Comparison of ENCODE assay signal across 8 cellular contexts in the genomic region with DNA sequence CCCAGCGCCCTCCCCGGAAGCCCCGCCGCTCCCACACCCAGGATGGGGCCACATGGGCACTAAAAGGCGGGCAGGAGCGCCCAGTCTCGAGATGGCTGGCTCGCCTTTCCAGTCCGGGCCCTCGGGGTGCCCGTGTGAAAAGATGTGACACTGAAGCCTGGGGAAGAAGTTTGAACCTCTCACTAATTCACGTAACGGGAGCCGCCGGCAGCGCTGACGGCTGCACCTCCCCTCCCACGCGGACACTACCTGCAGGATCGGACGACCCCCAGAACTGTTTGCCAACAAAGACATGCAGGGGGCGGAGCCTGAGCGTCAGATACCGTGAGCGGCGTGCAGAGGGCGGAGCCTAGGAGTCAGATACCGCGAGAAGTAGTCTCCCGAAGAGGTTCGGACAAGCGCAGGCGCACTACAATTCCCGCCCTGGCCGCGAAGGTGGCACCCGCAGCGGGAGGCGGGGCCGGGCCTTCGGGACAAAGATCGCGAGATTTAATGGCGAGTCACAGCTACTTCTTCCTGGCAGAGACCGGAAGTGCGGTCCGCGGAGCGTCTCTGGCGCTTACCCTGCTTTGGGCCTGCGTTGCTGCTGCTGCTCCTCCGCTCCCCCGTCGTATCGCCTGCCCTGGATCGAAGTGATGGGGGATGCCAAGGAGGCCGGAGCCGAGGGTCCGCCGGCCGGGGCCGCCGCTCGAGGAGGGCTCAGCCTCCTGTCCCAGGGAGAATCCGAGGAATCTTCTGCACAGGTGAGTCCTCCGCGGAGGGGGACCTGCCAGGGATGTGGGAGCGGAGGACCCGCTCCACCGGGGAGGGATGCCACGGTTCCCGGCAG. TPM values are rescaled to one million over a fixed set of nuclear protein-coding genes. Genes with fewer than 3 reads are reported as not detected.
A peak's percentile ranks its signal among the peaks of the same experiment; 100 is the strongest.
DNase-seq lines count a peak whose midpoint lies in the region; ATAC-seq, FAIRE-seq and TF ChIP-seq lines count a peak whose summit lies in the region.

A gene with protein sequence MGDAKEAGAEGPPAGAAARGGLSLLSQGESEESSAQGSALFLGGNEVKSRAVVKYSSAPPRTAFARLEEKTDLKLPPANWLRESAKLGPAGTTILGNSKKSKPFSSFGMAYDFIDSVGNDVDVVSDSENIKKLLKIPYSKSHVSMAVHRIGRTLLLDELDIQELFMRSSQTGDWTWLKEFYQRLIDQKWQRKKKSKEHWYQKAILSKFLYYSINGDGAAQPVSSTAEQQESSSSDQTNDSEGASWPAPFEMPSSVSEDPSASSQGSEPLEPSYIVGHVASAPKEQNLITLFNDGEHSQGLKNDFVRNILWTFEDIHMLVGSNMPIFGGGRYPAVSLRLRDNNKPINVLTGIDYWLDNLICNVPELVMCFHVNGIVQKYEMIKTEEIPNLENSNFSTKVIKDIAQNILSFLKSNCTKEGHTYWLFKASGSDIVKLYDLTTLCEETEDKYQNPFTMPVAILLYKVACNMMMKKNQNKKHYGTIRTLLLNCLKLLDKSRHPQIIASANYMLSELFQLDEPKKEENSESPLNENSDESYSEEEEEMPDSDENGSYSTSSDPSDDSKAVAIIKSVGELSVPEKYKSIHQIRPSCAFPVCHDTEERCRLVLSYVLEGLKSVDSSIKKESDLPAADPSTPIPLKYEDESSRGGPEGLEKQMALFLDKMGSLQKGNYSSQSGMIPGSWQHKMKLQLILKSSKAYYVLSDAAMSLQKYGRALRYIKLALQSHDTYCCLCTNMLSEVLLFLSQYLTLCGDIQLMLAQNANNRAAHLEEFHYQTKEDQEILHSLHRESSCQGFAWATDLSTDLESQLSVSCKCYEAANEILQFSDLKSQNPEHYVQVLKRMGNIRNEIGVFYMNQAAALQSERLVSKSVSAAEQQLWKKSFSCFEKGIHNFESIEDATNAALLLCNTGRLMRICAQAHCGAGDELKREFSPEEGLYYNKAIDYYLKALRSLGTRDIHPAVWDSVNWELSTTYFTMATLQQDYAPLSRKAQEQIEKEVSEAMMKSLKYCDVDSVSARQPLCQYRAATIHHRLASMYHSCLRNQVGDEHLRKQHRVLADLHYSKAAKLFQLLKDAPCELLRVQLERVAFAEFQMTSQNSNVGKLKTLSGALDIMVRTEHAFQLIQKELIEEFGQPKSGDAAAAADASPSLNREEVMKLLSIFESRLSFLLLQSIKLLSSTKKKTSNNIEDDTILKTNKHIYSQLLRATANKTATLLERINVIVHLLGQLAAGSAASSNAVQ (plus strand): TSS at position 537 of the 829 bp plus-strand sequence. CDS start 99 bp downstream, at position 636.

- peak within 1 kb of the TSS; percentile 39 for H3K56ac ChIP-seq in H1 (replicated peaks; ENCODE audit: insufficient read length, low read depth, low read length)

- H3K36me3 Mint-ChIP-seq in memory B cell = peaks cover 13% of the 10 kb centered on the region

- peaks cover 0 to 23% of the 10 kb centered on the region in 2 experiments; a peak in 2 of 4 replicates for H3K79me2 ChIP-seq in H1 (ENCODE audit: control insufficient read depth in 1 of 2, insufficient read depth in 2 of 2, low read length in 2 of 2)

- peak within 1 kb of the TSS; percentile 87; the same call in 1 of the 2 replicates for H3K18ac ChIP-seq in H1 (ENCODE audit: extremely low read depth, low read length)

- peak; percentile 93 for ATAC-seq in GM21360 (IDR thresholded peaks at IDR 0.05; ENCODE audit: unreplicated experiment)
- peak; percentile 94 for ATAC-seq in memory B cell (ENCODE audit: low read depth)

- peak; percentile 97 for DNase-seq in COLO668 (lab: John Stamatoyannopoulos, UW; ENCODE audit: unreplicated experiment)
- peak; percentile 98 for DNase-seq in HT1080 (ENCODE audit: low read depth)
- DNase-seq in NOMO-1 treated with DMSO at 0.1 percent for 48 hours (lab: John Stamatoyannopoulos, UW; ENCODE audit: unreplicated experiment) = peak; percentile 98
- peak; percentile 98 to 99 for DNase-seq in activated CD8-positive, alpha-beta memory T cell treated with anti-CD3 and anti-CD28 coated beads for 4 hours (ENCODE audit: low read depth in 2 of 2)
- peak; percentile 98 for DNase-seq in H1 (ENCODE audit: low read depth in 1 of 2, low spot score in 2 of 2)
- peak; percentile 95 to 99 for DNase-seq in memory B cell (ENCODE audit: low spot score in 2 of 2)
- DNase-seq in stimulated activated CD8-positive, alpha-beta memory T cell treated with anti-CD3 and anti-CD28 coated beads, Interleukin-12 subunit alpha, Interleukin-12 subunit beta, amount 100 ng/mL, for 24 hours (ENCODE audit: extremely low read depth) = peak; percentile 98

- TF ChIP-seq POLR2A in H1 (IDR thresholded peaks at IDR 0.05; ENCODE audit: control extremely low read depth in 1 of 2, low read depth in 2 of 2, low read length in 2 of 2) = peak; percentile 91 to 98

- H3K23ac ChIP-seq in H1 (ENCODE audit: insufficient read length) = peak within 1 kb of the TSS; percentile 93

- FAIRE-seq in H1 (lab: Jason Lieb, UNC) = peak; percentile 7

- H3K9ac ChIP-seq in H1 (replicated peaks in 1 of 4; ENCODE audit: extremely low read depth in 1 of 4, low read depth in 3 of 4, low read length in 3 of 4) = peak within 1 kb of the TSS; percentile 92 to 98 (median 96)

- no peaks in the 10 kb centered on the region; the same call in 1 of the 2 replicates for H3K79me1 ChIP-seq in H1 (ENCODE audit: low read depth, low read length)

- peaks cover 7% of the 10 kb centered on the region for H3K4me1 Mint-ChIP-seq in memory B cell

- H4K91ac ChIP-seq in H1 (replicated peaks; ENCODE audit: insufficient read length, low read length) = peak within 1 kb of the TSS; percentile 0

- H3K9me3 ChIP-seq in H1 (ENCODE audit: insufficient read depth in 2 of 2, low read depth in 1 of 2, low read length in 1 of 2) = peaks cover 0 to 4% of the 10 kb centered on the region in 2 experiments; a peak in 1 of 4 replicates

- H2BK5ac ChIP-seq in H1 (ENCODE audit: low read depth, low read length) = peak within 1 kb of the TSS; percentile 87; the same call in 1 of the 2 replicates

- H3K4ac ChIP-seq in H1 (replicated peaks; ENCODE audit: insufficient read length, low read depth, low read length) = no peak within 1 kb of the TSS

- H3K27me3 ChIP-seq in H1 (replicated peaks in 1 of 4; ENCODE audit: control insufficient read depth in 3 of 4, extremely low read depth in 1 of 4, insufficient read depth in 3 of 4, low read length in 3 of 4) = no peaks in the 10 kb centered on the region

- H2AFZ ChIP-seq in H1 (ENCODE audit: low read length) = peak within 1 kb of the TSS; percentile 59

- peak within 1 kb of the TSS; percentile 84 to 99 (median 98) for H3K4me3 ChIP-seq in H1 (ENCODE audit: extremely low read depth in 1 of 4, insufficient read depth in 2 of 4, low read depth in 3 of 4, low read length in 4 of 4)

- no peaks in the 10 kb centered on the region for H3K27me3 Mint-ChIP-seq in memory B cell

- CTCF ChIA-PET in H1 (lab: Charles Lee; ENCODE audit: partially characterized antibody) = interaction anchor here (0.7 kb wide), 1 partner anchor 249 kb away, joined by 3 read pairs; no protein-coding TSS in a partner anchor

- TF ChIP-seq EP300 in H1 (IDR thresholded peaks at IDR 0.05; ENCODE audit: borderline replicate concordance in 1 of 2, low read depth in 2 of 2, low read length in 2 of 2) = no peak

- no peak within 1 kb of the TSS for H3K14ac ChIP-seq in H1 (ENCODE audit: insufficient read length)

- H4K8ac ChIP-seq in H1 (ENCODE audit: extremely low read depth, insufficient read depth, low read length) = peak within 1 kb of the TSS; percentile 96; the same call in 1 of the 2 replicates

- H3K4me3 Mint-ChIP-seq in memory B cell = peak within 1 kb of the TSS; percentile 98

- POLR2A ChIA-PET in H1 (lab: Charles Lee; ENCODE audit: partially characterized antibody) = interaction anchor here (0.6 to 1.6 kb wide), 12 partner anchors 11 to 348 kb away, joined by 3 to 5 read pairs (median 3); a partner anchor contains a TSS

- TF ChIP-seq CTCF in H1 (IDR thresholded peaks at IDR 0.05; ENCODE audit: control extremely low read depth in 1 of 3, insufficient read depth in 1 of 3, low read depth in 1 of 3, low read length in 3 of 3) = peak in 1 of 3 experiments; percentile 12; a peak in 1 of 4 replicates

- H2BK120ac ChIP-seq in H1 (replicated peaks; ENCODE audit: low read depth, low read length) = no peak within 1 kb of the TSS

- no peak within 1 kb of the TSS for H4K5ac ChIP-seq in H1 (ENCODE audit: insufficient read length, low read depth, low read length)

- H3K9me3 Mint-ChIP-seq in memory B cell = peaks cover 2% of the 10 kb centered on the region

- peaks cover 2% of the 10 kb centered on the region for H3K23me2 ChIP-seq in H1 (ENCODE audit: low read depth, low read length)

- H3K27ac ChIP-seq in H1 (ENCODE audit: low read depth, low read length) = peak within 1 kb of the TSS; percentile 87

- H3K4me2 ChIP-seq in H1 (ENCODE audit: insufficient read depth in 1 of 2, low read depth in 2 of 2, low read length in 2 of 2) = peak within 1 kb of the TSS; percentile 78 to 86

- H3K36me3 ChIP-seq in H1 (ENCODE audit: control insufficient read depth in 2 of 4, insufficient read depth in 4 of 4, low read length in 3 of 4) = peaks cover 6 to 34% (median 21%) of the 10 kb centered on the region in 4 experiments

- no peak within 1 kb of the TSS for H2AK5ac ChIP-seq in H1 (ENCODE audit: low read depth, low read length)

- H4K20me1 ChIP-seq in H1 (replicated peaks in 1 of 2; ENCODE audit: control insufficient read depth in 1 of 2, insufficient read depth in 2 of 2, low read length in 2 of 2) = peaks cover 1 to 3% of the 10 kb centered on the region in 2 experiments

- no peak within 1 kb of the TSS for H2BK20ac ChIP-seq in H1 (ENCODE audit: low read length)

- 0 out of 4 replicates have a peak, but pooled peaks of 1 of the 2 experiments have one; percentile 0 for TF ChIP-seq RAD21 in H1 (IDR thresholded peaks at IDR 0.05 in 1 of 2, conservative IDR thresholded peaks at IDR 0.05 in 1 of 2; ENCODE audit: low read depth in 2 of 2, low read length in 2 of 2)

- peaks cover 0 to 2% (median 0%) of the 10 kb centered on the region in 4 experiments; a peak in 2 of 7 replicates for H3K4me1 ChIP-seq in H1 (replicated peaks in 1 of 4; ENCODE audit: control insufficient read depth in 3 of 4, insufficient read depth in 4 of 4, low read length in 3 of 4)

- H3K27ac Mint-ChIP-seq in memory B cell = peak within 1 kb of the TSS; percentile 85

- H2BK12ac ChIP-seq in H1 (ENCODE audit: low read depth, low read length) = no peak within 1 kb of the TSS; the same call in 1 of the 2 replicates

- 1% methylated on average over 68 of the region's 72 CpGs; no CpG with 5 or more reads in 1 of the 2 experiments for WGBS in H1 (ENCODE audit: extremely low coverage in 1 of 2, insufficient coverage in 1 of 2, insufficient read length in 1 of 2, insufficient replicate concordance in 2 of 2, low coverage in 1 of 2, low lambda C conversion rate in 2 of 2, missing lambda C conversion rate in 1 of 2), 2 experiments

- no peak within 1 kb of the TSS for H2BK15ac ChIP-seq in H1 (ENCODE audit: low read length)

RNA-seq across cellular contexts. Expression of the gene that starts here (rescaled TPM):
- total RNA-seq in HT1080 (2014; rRNA removed; shearing (Covaris generic)) = 31.8 and 32.9 TPM in 2 replicates
- polyA plus RNA-seq in HT1080 (2015; cell fraction: cytosol; rRNA removed) = 23.0 and 28.3 TPM in 2 replicates
- polyA plus RNA-seq in HT1080 (2015; cell fraction: nucleus; rRNA removed) = 96.2 and 110 TPM in 2 replicates
- 35.7 and 37.8 TPM in 2 replicates for total RNA-seq in H1 (2021; fragmentation: NEBNext Ultra II Directional; extraction: Animal tissue kit (Norgen Biotek cat#: 25700))
- 13.0 and 19.9 TPM in 2 replicates for polyA plus RNA-seq in H1 (2011; rRNA removed)
- 24.3 TPM for polyA plus RNA-seq in H1 (2011; cell fraction: cytosol; rRNA removed)
- 31.7 TPM for polyA plus RNA-seq in H1 (2011; cell fraction: nucleus; rRNA removed)
- 17.6 to 28.1 TPM (median 23.0 TPM) in 4 replicates for polyA plus RNA-seq in H1 (2012, experiment 1 of 2)
- polyA plus RNA-seq in H1 (2012, experiment 2 of 2) = 1.9 TPM
- polyA plus RNA-seq in H1 (2013, experiment 1 of 2) = 26.6 TPM
- 22.8 TPM for polyA plus RNA-seq in H1 (2013, experiment 2 of 2)
- 32.4 and 36.1 TPM in 2 replicates for polyA minus RNA-seq in H1 (2011; rRNA and poly(A)+ RNA removed)
- 27.2 TPM for polyA minus RNA-seq in H1 (2011; cell fraction: cytosol; rRNA and poly(A)+ RNA removed)
- polyA minus RNA-seq in H1 (2011; cell fraction: nucleus; rRNA and poly(A)+ RNA removed) = 51.6 TPM

Comparison
In these comparisons a context has a peak if more than half of its experiments do, and no peak if none do; other contexts are left out.
1. Peak in every context shown above with its lines: DNase-seq, ATAC-seq, H3K4me3 ChIP-seq and H3K27ac ChIP-seq.